18 cellular contexts compared by ENCODE assay signal in the genomic region with DNA sequence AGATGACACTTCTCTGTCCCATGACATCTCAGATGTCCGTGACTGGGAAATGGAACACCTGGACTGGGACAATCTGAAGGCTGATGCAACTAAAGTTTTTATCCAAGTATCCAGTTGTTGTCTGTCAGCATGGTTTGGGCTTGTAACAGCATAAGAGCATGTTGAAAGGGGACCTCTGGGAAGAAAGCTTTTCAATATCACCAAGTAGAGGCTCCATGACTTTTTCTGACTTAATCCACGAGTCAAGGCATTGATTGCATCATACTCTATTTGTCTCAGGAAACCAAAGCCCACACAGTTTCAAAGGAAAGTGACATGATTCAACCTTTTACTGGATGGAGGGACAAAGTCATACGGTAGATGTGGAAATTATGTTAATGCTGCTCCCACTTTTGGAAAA.
"Had no signal": no experiment of that assay in that cellular context is flagged by ENCODE, and none has a peak within 500 bp of the region (broad histone marks: within the 10 kb centered on the region; RNA-seq: fewer than 3 reads in every experiment).

No MANE protein-coding gene starts in this region.

- H3K36me3 Mint-ChIP-seq: memory B cell; natural killer cell treated with Interleukin-12 subunit alpha and Interleukin-12 subunit beta and Interleukin-15 and Interleukin-18, amount 100 ng/mL, for 72 hours had no signal

- H3K4me1 ChIP-seq: suprapubic skin had no signal

- H3K27me3 ChIP-seq: suprapubic skin had no signal

- H3K4me3 Mint-ChIP-seq: activated CD8-positive, alpha-beta T cell treated with anti-CD3 and anti-CD28 coated beads, Interleukin-2, amount 10 ng/mL, durations not matched to agents 7 days and 5 days; activated T-helper 1 cell treated with anti-CD3 and anti-CD28 coated beads, Interleukin-12 subunit alpha, Interleukin-12 subunit beta, Interleukin-2, Interleukin-4 antibody, amounts not matched to agents 30 ng/mL and 10 ng/mL and 1 ng/mL, durations not matched to agents 14 hours and 24 hours and 36 hours; memory B cell; natural killer cell treated with Interleukin-12 subunit alpha and Interleukin-12 subunit beta and Interleukin-15 and Interleukin-18, amount 100 ng/mL, for 72 hours had no signal

- DNase-seq: activated CD4-positive, alpha-beta T cell treated with anti-CD3 and anti-CD28 coated beads for 48 hours; activated CD8-positive, alpha-beta T cell treated with anti-CD3 and anti-CD28 coated beads, Interleukin-2, amount 10 ng/mL, durations not matched to agents 7 days and 5 days; activated naive CD4-positive, alpha-beta T cell; caudate nucleus; effector CD8-positive, alpha-beta T cell; hypothalamus; nucleus accumbens; stimulated activated CD4-positive, alpha-beta T cell treated with anti-CD3 and anti-CD28 coated beads, Interleukin-12 subunit alpha, Interleukin-12 subunit beta, amount 100 ng/mL, for 4 hours; stimulated activated naive CD4-positive, alpha-beta T cell treated with Interleukin-2 at 50 U/mL for 16 hours; T-helper 1 cell; WERI-Rb-1 had no signal

- H3K36me3 ChIP-seq: suprapubic skin, WERI-Rb-1 had no signal

- H3K9me3 ChIP-seq: suprapubic skin had no signal

- H3K4me1 Mint-ChIP-seq: memory B cell had no signal

- H3K4me3 ChIP-seq: coronary artery, suprapubic skin had no signal

- ATAC-seq: activated CD8-positive, alpha-beta T cell treated with anti-CD3 and anti-CD28 coated beads, Interleukin-2, amount 10 ng/mL, durations not matched to agents 7 days and 5 days; natural killer cell treated with Interleukin-12 subunit alpha and Interleukin-12 subunit beta and Interleukin-15 and Interleukin-18, amount 100 ng/mL, for 72 hours; sciatic nerve had no signal

- H3K27ac Mint-ChIP-seq: activated CD8-positive, alpha-beta T cell treated with anti-CD3 and anti-CD28 coated beads, Interleukin-2, amount 10 ng/mL, durations not matched to agents 7 days and 5 days; activated T-helper 1 cell treated with anti-CD3 and anti-CD28 coated beads, Interleukin-12 subunit alpha, Interleukin-12 subunit beta, Interleukin-2, Interleukin-4 antibody, amounts not matched to agents 30 ng/mL and 10 ng/mL and 1 ng/mL, durations not matched to agents 14 hours and 24 hours and 36 hours; memory B cell; natural killer cell treated with Interleukin-12 subunit alpha and Interleukin-12 subunit beta and Interleukin-15 and Interleukin-18, amount 100 ng/mL, for 72 hours; progenitor cell of endocrine pancreas had no signal

- H3K27ac ChIP-seq: coronary artery, suprapubic skin, WERI-Rb-1 had no signal

- H3K27me3 Mint-ChIP-seq: memory B cell; natural killer cell treated with Interleukin-12 subunit alpha and Interleukin-12 subunit beta and Interleukin-15 and Interleukin-18, amount 100 ng/mL, for 72 hours; progenitor cell of endocrine pancreas had no signal
